Comparison of ENCODE assay signal across 13 cellular contexts in genomic region chr2:209523778-209524362, GRCh38.
DNase-seq lines count a peak whose midpoint lies in the region; ATAC-seq and FAIRE-seq lines count a peak whose summit lies in the region.
"Had no signal": no experiment of that assay in that cellular context is flagged by ENCODE, and none has a peak within 500 bp of the region (broad histone marks: within the 10 kb centered on the region; RNA-seq: fewer than 3 reads in every experiment).

No MANE protein-coding gene starts in this region.

- DNase-seq in kidney glomerular epithelial cell (lab: John Stamatoyannopoulos, UW) (peak; percentile 34), HTR-8/SVneo (ENCODE audit: insufficient read length, low spot score) (no peak), activated T-cell treated with anti-CD3 and anti-CD28 coated beads for 4 hours (no peak), globus pallidus (ENCODE audit: low spot score) (no peak), AG08395 (ENCODE audit: low spot score) (no peak)
- DNase-seq: activated naive CD8-positive, alpha-beta T cell treated with anti-CD3 and anti-CD28 coated beads, Interleukin-2, amount 10 ng/mL, durations not matched to agents 7 days and 5 days; GDM1; NCI-H226; tibial artery had no signal

- FAIRE-seq in HTR-8/SVneo (lab: Jason Lieb, UNC), result no peak
- FAIRE-seq: TTC549 had no signal

- ATAC-seq in GM18511 (IDR thresholded peaks at IDR 0.05; ENCODE audit: unreplicated experiment) (peak; percentile 67), GM21619 (IDR thresholded peaks at IDR 0.05; ENCODE audit: unreplicated experiment) (peak; percentile 57), HG03520 (IDR thresholded peaks at IDR 0.05; ENCODE audit: unreplicated experiment) (peak; percentile 67)
